Comparison of ENCODE assay signal across 2 cellular contexts in the genomic region with DNA sequence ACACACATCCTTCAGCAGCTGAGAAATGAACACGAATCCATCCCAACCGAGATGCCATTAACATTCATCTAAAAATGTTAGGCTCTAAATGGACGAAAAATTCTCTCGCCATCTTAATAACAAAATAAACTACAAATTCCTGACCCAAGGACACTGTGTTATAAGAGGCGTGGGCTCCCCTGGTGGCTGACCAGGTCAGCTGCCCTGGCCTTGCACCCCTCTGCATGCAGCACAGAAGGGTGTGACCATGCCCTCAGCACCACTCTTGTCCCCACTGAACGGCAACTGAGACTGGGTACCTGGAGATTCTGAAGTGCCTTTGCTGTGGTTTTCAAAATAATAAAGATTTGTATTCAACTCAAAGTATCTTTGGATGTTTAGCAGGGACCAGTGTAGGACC. TPM values are rescaled to one million over a fixed set of nuclear protein-coding genes. Genes with fewer than 3 reads are reported as not detected.
"Had no signal": no experiment of that assay in that cellular context is flagged by ENCODE, and none has a peak within 500 bp of the region (broad histone marks: within the 10 kb centered on the region; RNA-seq: fewer than 3 reads in every experiment).

No MANE protein-coding gene starts in this region.

RNA-seq across cellular contexts. Expression of a gene that starts 15.8 kb away (rescaled TPM):
- total RNA-seq: HT-29 had no signal
- polyA plus RNA-seq: IgD-negative memory B cell had no signal
